ENCODE assay signal across 17 cellular contexts in genomic region chr11:36196476-36197099, GRCh38.
A peak's percentile ranks its signal among the peaks of the same experiment; 100 is the strongest.
DNase-seq lines count a peak whose midpoint lies in the region; ATAC-seq, FAIRE-seq and TF ChIP-seq lines count a peak whose summit lies in the region.
"Had no signal": no experiment of that assay in that cellular context is flagged by ENCODE, and none has a peak within 500 bp of the region (broad histone marks: within the 10 kb centered on the region; RNA-seq: fewer than 3 reads in every experiment).

No MANE protein-coding gene starts in this region.

- intact Hi-C loops in Right ventricle myocardium inferior (cut with DNase I) (no loop called here), cardiac septum (cut with DNase I) (no loop called here), aorta (cut with DNase I) (no loop called here), prostate gland (cut with DNase I) (no loop called here)

- H3K9me3 ChIP-seq in iPS-20b (ENCODE audit: insufficient read depth, low read depth, low read length) (no peaks in the 10 kb centered on the region), aorta (ENCODE audit: control insufficient read depth, low read length) (no peaks in the 10 kb centered on the region), prostate gland (no peaks in the 10 kb centered on the region)

- H3K27me3 ChIP-seq in iPS-20b (ENCODE audit: insufficient read depth, low read length) (no peaks in the 10 kb centered on the region), aorta (ENCODE audit: control insufficient read depth in 1 of 2, insufficient read depth in 2 of 2, low read length in 1 of 2) (no peaks in the 10 kb centered on the region), prostate gland (replicated peaks; ENCODE audit: insufficient read depth) (no peaks in the 10 kb centered on the region)

- FAIRE-seq in D721Med (lab: Jason Lieb, UNC) = no peak

- TF ChIP-seq POLR2A in prostate gland (IDR thresholded peaks at IDR 0.05) = no peak

- H3K4me1 ChIP-seq in iPS-20b (ENCODE audit: insufficient read depth, low read length) (peaks cover 12% of the 10 kb centered on the region), aorta (ENCODE audit: control insufficient read depth in 1 of 2, insufficient read depth in 2 of 2, low read length in 2 of 2) (no peaks in the 10 kb centered on the region), prostate gland (replicated peaks) (no peaks in the 10 kb centered on the region)

- 36 to 40% methylated on average over 8 of the region's 8 CpGs for WGBS in aorta, 2 donors
- 62% methylated on average over 8 of the region's 8 CpGs for WGBS in prostate gland

- ATAC-seq in Right ventricle myocardium inferior = peak; percentile 82
- peak; percentile 48 for ATAC-seq in aorta (ENCODE audit: low FRiP score)
- ATAC-seq: activated CD4-positive, CD25-positive, alpha-beta regulatory T cell treated with anti-CD3 and anti-CD28 coated beads, Interleukin-2, amount 50 U/mL, for 24 hours had no signal

- H3K27ac ChIP-seq in iPS-20b (ENCODE audit: low read length) (no peak overlapping the region), aorta (ENCODE audit: low read depth in 1 of 2, low read length in 2 of 2) (no peak overlapping the region), prostate gland (no peak overlapping the region)
- H3K27ac ChIP-seq: epithelial cell of prostate had no signal

- TF ChIP-seq CTCF in cardiac fibroblast (IDR thresholded peaks at IDR 0.05; ENCODE audit: low read depth, low read length) (no peak), prostate gland (IDR thresholded peaks at IDR 0.05) (no peak), D721Med (IDR thresholded peaks at IDR 0.05; ENCODE audit: insufficient read depth, missing control alignments) (no peak)

- H3K36me3 ChIP-seq in iPS-20b (ENCODE audit: insufficient read depth, low read depth, low read length) (peaks cover 9% of the 10 kb centered on the region; the same call in 1 of the 2 replicates), aorta (ENCODE audit: control insufficient read depth in 1 of 2, insufficient read depth in 2 of 2, low read length in 1 of 2) (no peaks in the 10 kb centered on the region), prostate gland (no peaks in the 10 kb centered on the region)

- no peak overlapping the region for H3K9ac ChIP-seq in iPS-20b (ENCODE audit: low read depth, low read length)

- DNase-seq in Right ventricle myocardium inferior (ENCODE audit: missing footprints) (no peak), cardiac septum (ENCODE audit: low spot score) (no peak), cardiac fibroblast (ENCODE audit: low read depth in 2 of 2) (peak; percentile 56 to 76), aorta (no peak), prostate gland (ENCODE audit: low spot score) (no peak), D721Med (ENCODE audit: insufficient read length, low spot score) (no peak), nucleus accumbens (lab: John Stamatoyannopoulos, UW) (no peak)
- DNase-seq: ACHN, cerebellar nuclear complex, HFFc6, NCI-H2107, SW 1271 had no signal

- H3K4me3 ChIP-seq in cardiac fibroblast (replicated peaks in 1 of 2; ENCODE audit: low read depth in 2 of 2, low read length in 2 of 2) = no peak overlapping the region
- 0 out of 2 replicates have a peak overlapping the region, but pooled peaks have one; percentile 0 for H3K4me3 ChIP-seq in iPS-20b (ENCODE audit: low read length)
- H3K4me3 ChIP-seq in aorta (ENCODE audit: low read length in 2 of 2) = no peak overlapping the region
- H3K4me3 ChIP-seq in prostate gland = no peak overlapping the region
- H3K4me3 ChIP-seq: lung, skin epidermis had no signal

Comparison
In these comparisons a context has a peak if more than half of its experiments do, and no peak if none do; other contexts are left out.
1. DNase-seq: peak in cardiac fibroblast (2 of 2); none in Right ventricle myocardium inferior (single experiment), cardiac septum (single experiment), aorta (0 of 2), prostate gland (single experiment), D721Med (single experiment) and nucleus accumbens (0 of 56).